ENCODE assay signal across 32 cellular contexts in the genomic region with DNA sequence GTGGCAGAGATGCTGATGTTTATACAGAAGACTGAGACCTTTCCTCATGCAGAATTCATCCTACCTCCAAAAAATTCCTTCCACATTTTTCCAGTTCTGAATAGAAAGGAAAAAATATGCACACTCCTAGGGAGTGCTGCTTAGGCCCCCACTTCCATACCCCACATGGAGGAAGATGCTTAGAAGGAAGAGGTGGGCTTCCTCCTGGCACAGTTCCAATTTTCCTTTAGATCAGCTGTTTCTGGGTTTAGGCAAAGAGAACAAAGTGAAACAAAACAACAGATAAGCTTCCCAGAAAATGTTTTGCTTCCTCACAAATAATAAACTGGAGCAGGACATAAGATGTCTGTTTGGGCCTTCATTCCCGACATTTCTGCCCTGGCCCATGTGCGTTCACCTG.
DNase-seq lines count a peak whose midpoint lies in the region; ATAC-seq, FAIRE-seq and TF ChIP-seq lines count a peak whose summit lies in the region.
"Had no signal": no experiment of that assay in that cellular context is flagged by ENCODE, and none has a peak within 500 bp of the region (broad histone marks: within the 10 kb centered on the region; RNA-seq: fewer than 3 reads in every experiment).

No MANE protein-coding gene starts in this region.

- peak overlapping the region; percentile 19; the same call in 1 of the 2 replicates for H4K91ac ChIP-seq in IMR-90 (ENCODE audit: insufficient read depth, low read depth, low read length)

- no peaks in the 10 kb centered on the region for H3K36me3 Mint-ChIP-seq in astrocyte (ENCODE audit: low read depth, unreplicated experiment)
- no peaks in the 10 kb centered on the region for H3K36me3 Mint-ChIP-seq in activated CD8-positive, alpha-beta memory T cell treated with anti-CD3 and anti-CD28 coated beads, Interleukin-2, amount 10 ng/mL, durations not matched to agents 7 days and 5 days
- H3K36me3 Mint-ChIP-seq: CD8-positive, alpha-beta T cell; natural killer cell; stimulated activated memory B cell treated with anti-CD40 and anti-IgM and Interleukin-4, amounts not matched to agents 10 μg/mL and 1 μg/mL and 100 μg/mL, for 72 hours had no signal

- intact Hi-C loops in IMR-90 (cut with micrococcal nuclease), result loop anchor here (5.0 kb wide), 1 partner anchor 207 kb away; a partner anchor contains a TSS

- H4K20me1 ChIP-seq in IMR-90 (ENCODE audit: insufficient read depth, low read length), result no peaks in the 10 kb centered on the region
- H4K20me1 ChIP-seq in astrocyte (ENCODE audit: insufficient read depth, low read length), result no peaks in the 10 kb centered on the region
- no peaks in the 10 kb centered on the region for H4K20me1 ChIP-seq in smooth muscle cell (ENCODE audit: low read depth)

- H4K5ac ChIP-seq in IMR-90 (ENCODE audit: low read depth, low read length), result peak overlapping the region; percentile 83; the same call in 1 of the 2 replicates

- H3K4me2 ChIP-seq in IMR-90 (ENCODE audit: low read depth, low read length) (no peak overlapping the region), astrocyte (ENCODE audit: low read length) (no peak overlapping the region), smooth muscle cell (no peak overlapping the region)

- H3K9me1 ChIP-seq in IMR-90 (ENCODE audit: insufficient read depth, low read length), result peaks cover 16% of the 10 kb centered on the region

- peak overlapping the region; percentile 86 for H2AK5ac ChIP-seq in IMR-90 (ENCODE audit: low read depth, low read length)

- H3K4ac ChIP-seq in IMR-90 (ENCODE audit: low read depth, low read length), result peak overlapping the region; percentile 61; the same call in 1 of the 2 replicates

- no TSS peak for BruUV-seq in IMR-90 (replicated peaks; lab: Mats Ljungman, UMichigan)

- dilution Hi-C loops in IMR-90 (cut with HindIII; ENCODE audit: low sequenced_read_pairs, unreplicated experiment), result no loop called here

- no peaks in the 10 kb centered on the region for H3K79me2 ChIP-seq in astrocyte (ENCODE audit: insufficient read depth, low read length)
- H3K79me2 ChIP-seq in smooth muscle cell (ENCODE audit: low read depth), result peaks cover 4% of the 10 kb centered on the region

- H3K79me1 ChIP-seq in IMR-90 (ENCODE audit: low read depth in 1 of 2, low read length in 2 of 2), result peaks cover 18% of the 10 kb centered on the region in 2 experiments

- H3K4me1 Mint-ChIP-seq in astrocyte (ENCODE audit: low read depth, unreplicated experiment), result peaks cover 76% of the 10 kb centered on the region
- H3K4me1 Mint-ChIP-seq in activated CD8-positive, alpha-beta memory T cell treated with anti-CD3 and anti-CD28 coated beads, Interleukin-2, amount 10 ng/mL, durations not matched to agents 7 days and 5 days, result no peaks in the 10 kb centered on the region
- H3K4me1 Mint-ChIP-seq: natural killer cell; stimulated activated memory B cell treated with anti-CD40 and anti-IgM and Interleukin-4, amounts not matched to agents 10 μg/mL and 1 μg/mL and 100 μg/mL, for 72 hours had no signal

- H2BK5ac ChIP-seq in IMR-90 (ENCODE audit: low read depth, low read length, poor library complexity, severe bottlenecking), result no peak overlapping the region

- 0 out of 2 replicates have a peak overlapping the region, but pooled peaks have one; percentile 17 for H3K23ac ChIP-seq in IMR-90 (ENCODE audit: low read depth, low read length)

- H3K4me3 ChIP-seq in IMR-90 (ENCODE audit: insufficient read depth, low read depth, low read length) (no peak overlapping the region), astrocyte (ENCODE audit: insufficient read depth, low read depth, low read length) (no peak overlapping the region), smooth muscle cell (no peak overlapping the region)
- H3K4me3 ChIP-seq: esophagus muscularis mucosa, GM12878, GM23248, right atrium auricular region, suprapubic skin had no signal

- H2BK20ac ChIP-seq in IMR-90 (ENCODE audit: low read depth, low read length), result peak overlapping the region; percentile 75; the same call in 1 of the 2 replicates

- no peak for TF ChIP-seq POLR2A in IMR-90 (IDR thresholded peaks at IDR 0.05; ENCODE audit: low read depth, low read length)

- peak overlapping the region; percentile 11; the same call in 1 of the 2 replicates for H2BK120ac ChIP-seq in IMR-90 (ENCODE audit: low read depth, low read length)

- H2AK9ac ChIP-seq in IMR-90 (replicated peaks; ENCODE audit: low read depth, low read length, poor library complexity), result no peak overlapping the region

- H3K27ac Mint-ChIP-seq in astrocyte (ENCODE audit: unreplicated experiment), result peak overlapping the region; percentile 13
- no peak overlapping the region for H3K27ac Mint-ChIP-seq in activated CD8-positive, alpha-beta memory T cell treated with anti-CD3 and anti-CD28 coated beads, Interleukin-2, amount 10 ng/mL, durations not matched to agents 7 days and 5 days
- H3K27ac Mint-ChIP-seq: CD8-positive, alpha-beta T cell; natural killer cell; stimulated activated memory B cell treated with anti-CD40 and anti-IgM and Interleukin-4, amounts not matched to agents 10 μg/mL and 1 μg/mL and 100 μg/mL, for 72 hours had no signal

- H3K56ac ChIP-seq in IMR-90 (ENCODE audit: extremely low read depth, insufficient read depth, low read length), result no peak overlapping the region

- H3K9me3 Mint-ChIP-seq in astrocyte (ENCODE audit: unreplicated experiment), result no peaks in the 10 kb centered on the region
- no peaks in the 10 kb centered on the region for H3K9me3 Mint-ChIP-seq in activated CD8-positive, alpha-beta memory T cell treated with anti-CD3 and anti-CD28 coated beads, Interleukin-2, amount 10 ng/mL, durations not matched to agents 7 days and 5 days (ENCODE audit: low read depth)
- H3K9me3 Mint-ChIP-seq: CD8-positive, alpha-beta T cell; natural killer cell; stimulated activated memory B cell treated with anti-CD40 and anti-IgM and Interleukin-4, amounts not matched to agents 10 μg/mL and 1 μg/mL and 100 μg/mL, for 72 hours had no signal

- ATAC-seq in IMR-90 (ENCODE audit: low read depth) (no peak), HG02981 (IDR thresholded peaks at IDR 0.05; ENCODE audit: unreplicated experiment) (no peak)
- ATAC-seq in activated CD8-positive, alpha-beta memory T cell treated with anti-CD3 and anti-CD28 coated beads, Interleukin-2, amount 10 ng/mL, durations not matched to agents 7 days and 5 days, result no peak
- ATAC-seq: CD8-positive, alpha-beta T cell; foreskin keratinocyte; GM12878; left cardiac atrium; natural killer cell; PC-3; stimulated activated memory B cell treated with anti-CD40 and anti-IgM and Interleukin-4, amounts not matched to agents 10 μg/mL and 1 μg/mL and 100 μg/mL, for 72 hours had no signal

- no peak for FAIRE-seq in astrocyte (lab: Jason Lieb, UNC)
- FAIRE-seq: GM12878 had no signal

- H3K9me3 ChIP-seq in IMR-90 (ENCODE audit: control insufficient read depth, insufficient read depth, low read length) (no peaks in the 10 kb centered on the region), astrocyte (ENCODE audit: insufficient read depth, low read depth, low read length) (no peaks in the 10 kb centered on the region), smooth muscle cell (replicated peaks; ENCODE audit: low read depth) (no peaks in the 10 kb centered on the region)
- H3K9me3 ChIP-seq: esophagus muscularis mucosa, right atrium auricular region, suprapubic skin had no signal

- CTCF ChIA-PET in IMR-90 (lab: Yijun Ruan, JAX), result no interaction called here
- CTCF ChIA-PET in activated CD8-positive, alpha-beta memory T cell treated with anti-CD3 and anti-CD28 coated beads, Interleukin-2, amount 10 ng/mL, durations not matched to agents 7 days and 5 days (lab: Charles Lee), result no interaction called here

- POLR2A ChIA-PET in IMR-90 (lab: Charles Lee; ENCODE audit: unreplicated experiment), result no interaction called here

- H3K27me3 ChIP-seq in IMR-90 (ENCODE audit: control insufficient read depth, insufficient read depth, low read length), result no peaks in the 10 kb centered on the region
- H3K27me3 ChIP-seq in astrocyte (ENCODE audit: insufficient read depth, low read length), result no peaks in the 10 kb centered on the region
- no peaks in the 10 kb centered on the region for H3K27me3 ChIP-seq in layer of hippocampus (ENCODE audit: control insufficient read depth, insufficient read depth, low read length)
- H3K27me3 ChIP-seq in smooth muscle cell (ENCODE audit: low read depth), result no peaks in the 10 kb centered on the region
- H3K27me3 ChIP-seq: esophagus muscularis mucosa, foreskin keratinocyte, right atrium auricular region, suprapubic skin had no signal

- in situ Hi-C loops in IMR-90 (cut with MboI; ENCODE audit: low sequenced_read_pairs), result no loop called here

- no peak for TF ChIP-seq RAD21 in IMR-90 (IDR thresholded peaks at IDR 0.05; ENCODE audit: low read length)

- H3F3A ChIP-seq in smooth muscle cell (ENCODE audit: low read depth), result peaks cover 17% of the 10 kb centered on the region

- H3K4me3 Mint-ChIP-seq in astrocyte (ENCODE audit: unreplicated experiment), result no peak overlapping the region
- H3K4me3 Mint-ChIP-seq in activated CD8-positive, alpha-beta memory T cell treated with anti-CD3 and anti-CD28 coated beads, Interleukin-2, amount 10 ng/mL, durations not matched to agents 7 days and 5 days, result no peak overlapping the region
- H3K4me3 Mint-ChIP-seq: CD8-positive, alpha-beta T cell; natural killer cell; stimulated activated memory B cell treated with anti-CD40 and anti-IgM and Interleukin-4, amounts not matched to agents 10 μg/mL and 1 μg/mL and 100 μg/mL, for 72 hours had no signal

- H2BK15ac ChIP-seq in IMR-90 (ENCODE audit: low read depth, low read length), result peak overlapping the region; percentile 66; the same call in 2 of the 3 replicates

- 60% methylated on average over 1 of the region's 2 CpGs; no CpG with 5 or more reads in 1 of the 2 experiments for WGBS in IMR-90 (ENCODE audit: extremely low coverage in 2 of 2, insufficient read length in 1 of 2), 2 experiments
- 67% methylated on average over 2 of the region's 2 CpGs for WGBS in smooth muscle cell (ENCODE audit: low lambda C conversion rate)

- H3K9ac ChIP-seq in IMR-90 (ENCODE audit: low read depth, low read length) (no peak overlapping the region), astrocyte (ENCODE audit: low read length) (no peak overlapping the region), smooth muscle cell (ENCODE audit: low read depth) (no peak overlapping the region)

- H3K14ac ChIP-seq in IMR-90 (replicated peaks; ENCODE audit: low read depth, low read length), result no peak overlapping the region

- no peak for TF ChIP-seq CTCF in IMR-90 (conservative IDR thresholded peaks at IDR 0.05; ENCODE audit: low read depth, low read length)
- TF ChIP-seq CTCF in astrocyte (IDR thresholded peaks at IDR 0.05; ENCODE audit: insufficient read depth, low read depth, low read length), result no peak
- no peak for TF ChIP-seq CTCF in smooth muscle cell (IDR thresholded peaks at IDR 0.05; ENCODE audit: borderline replicate concordance, insufficient read depth, poor library complexity, severe bottlenecking)

- H3K36me3 ChIP-seq in IMR-90 (ENCODE audit: control insufficient read depth, insufficient read depth, low read length), result no peaks in the 10 kb centered on the region
- H3K36me3 ChIP-seq in astrocyte (ENCODE audit: insufficient read depth, low read length), result no peaks in the 10 kb centered on the region
- no peaks in the 10 kb centered on the region for H3K36me3 ChIP-seq in smooth muscle cell (ENCODE audit: low read depth)
- H3K36me3 ChIP-seq: suprapubic skin had no signal

- peak overlapping the region; percentile 18 to 39; a peak in 2 of 4 replicates for H4K8ac ChIP-seq in IMR-90 (ENCODE audit: low read depth in 2 of 2, low read length in 2 of 2)

- H3K27me3 Mint-ChIP-seq in astrocyte (ENCODE audit: low read depth, unreplicated experiment), result no peaks in the 10 kb centered on the region
- H3K27me3 Mint-ChIP-seq in activated CD8-positive, alpha-beta memory T cell treated with anti-CD3 and anti-CD28 coated beads, Interleukin-2, amount 10 ng/mL, durations not matched to agents 7 days and 5 days, result peaks cover 2% of the 10 kb centered on the region
- H3K27me3 Mint-ChIP-seq: stimulated activated memory B cell treated with anti-CD40 and anti-IgM and Interleukin-4, amounts not matched to agents 10 μg/mL and 1 μg/mL and 100 μg/mL, for 72 hours had no signal

- H3K18ac ChIP-seq in IMR-90 (ENCODE audit: low read depth, low read length), result peak overlapping the region; percentile 57; the same call in 1 of the 2 replicates

- DNase-seq in IMR-90 (no peak), astrocyte (ENCODE audit: low read depth) (no peak), smooth muscle cell (lab: John Stamatoyannopoulos, UW; ENCODE audit: unreplicated experiment) (no peak), kidney tubule cell (ENCODE audit: low spot score) (no peak), NCI-H526 treated with DMSO at 0.1 percent for 48 hours (lab: John Stamatoyannopoulos, UW) (no peak)
- DNase-seq in activated CD8-positive, alpha-beta memory T cell treated with anti-CD3 and anti-CD28 coated beads, Interleukin-2, amount 10 ng/mL, durations not matched to agents 7 days and 5 days, result no peak
- DNase-seq: activated CD4-positive, alpha-beta T cell treated with anti-CD3 and anti-CD28 coated beads for 48 hours; activated CD8-positive, alpha-beta memory T cell treated with anti-CD3 and anti-CD28 coated beads for 24 hours; activated gamma-delta T cell; activated T-cell treated with anti-CD3 and anti-CD28 coated beads, Interleukin-2, amount 50 U/mL, for 1 hour; CD8-positive, alpha-beta T cell; DMS 273 treated with DMSO at 0.1 percent for 48 hours; effector memory CD4-positive, alpha-beta T cell; EL; foreskin keratinocyte; GM23248; left cardiac atrium; natural killer cell; NCI-H1092; NCI-H187; NCI-H2171; NCI-H510A; PC-3; Right ventricle myocardium superior; stimulated activated CD4-positive, alpha-beta T cell treated with anti-CD3 and anti-CD28 coated beads, Interleukin-4, amount 100 ng/mL, for 24 hours had no signal

- H3K4me1 ChIP-seq in IMR-90 (ENCODE audit: control insufficient read depth, insufficient read depth, low read length), result peaks cover 22% of the 10 kb centered on the region
- peaks cover 34% of the 10 kb centered on the region for H3K4me1 ChIP-seq in astrocyte (ENCODE audit: insufficient read depth, low read length)
- H3K4me1 ChIP-seq in smooth muscle cell (ENCODE audit: low read depth), result peaks cover 26% of the 10 kb centered on the region
- H3K4me1 ChIP-seq: right atrium auricular region, suprapubic skin had no signal

- H3K27ac ChIP-seq in IMR-90 (ENCODE audit: insufficient read depth, low read length), result peak overlapping the region; percentile 31; the same call in 1 of the 2 replicates
- no peak overlapping the region for H3K27ac ChIP-seq in astrocyte (ENCODE audit: low read depth, low read length)
- H3K27ac ChIP-seq in layer of hippocampus (ENCODE audit: low read depth, low read length), result peak overlapping the region; percentile 88
- H3K27ac ChIP-seq in smooth muscle cell (ENCODE audit: low read depth), result peak overlapping the region; percentile 98
- H3K27ac ChIP-seq: foreskin keratinocyte, right atrium auricular region, suprapubic skin had no signal

- no peak overlapping the region for H2AFZ ChIP-seq in IMR-90 (replicated peaks; ENCODE audit: low read length, poor library complexity)
- no peak overlapping the region for H2AFZ ChIP-seq in astrocyte (ENCODE audit: low read depth, low read length)
- no peak overlapping the region for H2AFZ ChIP-seq in smooth muscle cell (ENCODE audit: low read depth)
- H2AFZ ChIP-seq: GM23248 had no signal
